ENCODE assay signal across 2 cellular contexts in genomic region chr11:119107538-119108150, GRCh38.
TF ChIP-seq lines count a peak whose summit lies in the region.

No MANE protein-coding gene starts in this region.

TF ChIP-seq in HEK293T, 16 proteins besides CTCF, POLR2A, EP300 and RAD21:
- TF ChIP-seq BHLHE40 (IDR thresholded peaks at IDR 0.05; ENCODE audit: borderline replicate concordance) (no peak), FOXA1 (IDR thresholded peaks at IDR 0.05) (no peak), HDGF (IDR thresholded peaks at IDR 0.05; ENCODE audit: borderline replicate concordance) (no peak), NFRKB (IDR thresholded peaks at IDR 0.05) (no peak), L3MBTL2 (conservative IDR thresholded peaks at IDR 0.05) (no peak), ELF4 (IDR thresholded peaks at IDR 0.05) (no peak), SP1 (IDR thresholded peaks at IDR 0.05) (no peak), SUZ12 (IDR thresholded peaks at IDR 0.05) (no peak), CTBP1 (IDR thresholded peaks at IDR 0.05; ENCODE audit: borderline replicate concordance) (no peak), ZNF384 (IDR thresholded peaks at IDR 0.05) (no peak)

TF ChIP-seq in endothelial cell of umbilical vein, 7 proteins besides CTCF, POLR2A, EP300 and RAD21:
- no peak for TF ChIP-seq GATA2 (IDR thresholded peaks at IDR 0.05; ENCODE audit: insufficient read depth, insufficient read length, low read depth, low read length)
- TF ChIP-seq POLR2AphosphoS5 (IDR thresholded peaks at IDR 0.05; ENCODE audit: insufficient read depth, low read depth, low read length): no peak
- no peak for TF ChIP-seq EZH2 (IDR thresholded peaks at IDR 0.05; ENCODE audit: borderline replicate concordance, low read depth, low read length, severe bottlenecking)
- no peak for TF ChIP-seq FOS (IDR thresholded peaks at IDR 0.05; ENCODE audit: borderline replicate concordance, insufficient read depth, low read length)
- TF ChIP-seq, protein P1, sequence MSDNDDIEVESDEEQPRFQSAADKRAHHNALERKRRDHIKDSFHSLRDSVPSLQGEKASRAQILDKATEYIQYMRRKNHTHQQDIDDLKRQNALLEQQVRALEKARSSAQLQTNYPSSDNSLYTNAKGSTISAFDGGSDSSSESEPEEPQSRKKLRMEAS (IDR thresholded peaks at IDR 0.05; ENCODE audit: insufficient read depth, insufficient read length): no peak
- no peak for TF ChIP-seq MYC (IDR thresholded peaks at IDR 0.05; ENCODE audit: low read depth, low read length)
- no peak for TF ChIP-seq JUN (IDR thresholded peaks at IDR 0.05; ENCODE audit: borderline replicate concordance, insufficient read depth, insufficient read length, low read depth)
